ENCODE assay signal across 8 cellular contexts in genomic region chr7:100081535-100082102, GRCh38. TPM values are rescaled to one million over a fixed set of nuclear protein-coding genes. Genes with fewer than 3 reads are reported as not detected.
DNase-seq lines count a peak whose midpoint lies in the region; ATAC-seq lines count a peak whose summit lies in the region.

Gene ZNF3, minus strand, starts transcription at chr7:100081723. Its CDS starts 4,366 bp downstream, at chr7:100077357.

- peaks cover 21 to 26% (median 25%) of the 10 kb centered on the region in 3 donors for H3K4me1 Mint-ChIP-seq in IgD-negative memory B cell

- H3K27me3 Mint-ChIP-seq in IgD-negative memory B cell: no peaks in the 10 kb centered on the region

- H3K36me3 Mint-ChIP-seq in IgD-negative memory B cell: no peaks in the 10 kb centered on the region

- ATAC-seq in GM21529 (IDR thresholded peaks at IDR 0.05; ENCODE audit: unreplicated experiment): peak; percentile 89

- DNase-seq in DMS153 treated with DMSO at 0.1 percent for 48 hours (lab: John Stamatoyannopoulos, UW; ENCODE audit: unreplicated experiment): peak; percentile 96
- peak; percentile 100 for DNase-seq in OCI-M1 (lab: John Stamatoyannopoulos, UW)
- DNase-seq in activated T-cell treated with anti-CD3 and anti-CD28 coated beads for 24 hours (ENCODE audit: low read depth): peak; percentile 98
- peak; percentile 77 for DNase-seq in epidermal melanocyte (ENCODE audit: insufficient read length, low spot score)
- DNase-seq in middle frontal gyrus (ENCODE audit: extremely low spot score, low spot score): peak; percentile 98
- DNase-seq in stimulated activated CD8-positive, alpha-beta memory T cell treated with anti-CD3 and anti-CD28 coated beads, Interleukin-2, amount 100 ng/mL, for 48 hours (ENCODE audit: low read depth in 2 of 2): peak; percentile 94 to 97

- H3K4me3 Mint-ChIP-seq in IgD-negative memory B cell: peak within 1 kb of the TSS; percentile 78 to 96 (median 94)

- H3K9me3 Mint-ChIP-seq in IgD-negative memory B cell: no peaks in the 10 kb centered on the region

- H3K27ac Mint-ChIP-seq in IgD-negative memory B cell: peak within 1 kb of the TSS; percentile 93 to 98 (median 97)

RNA-seq across cellular contexts. Expression of gene ZNF3, which starts in this region (rescaled TPM):
- 31.7 TPM for polyA plus RNA-seq in IgD-negative memory B cell

Comparison
In these comparisons a context has a peak if more than half of its experiments do, and no peak if none do; other contexts are left out.
1. Peak in every context shown above with its lines: DNase-seq and ATAC-seq.